ENCODE assay signal across 18 cellular contexts in genomic region chr11:3147257-3147619, GRCh38. TPM values are rescaled to one million over a fixed set of nuclear protein-coding genes. Genes with fewer than 3 reads are reported as not detected.
DNase-seq lines count a peak whose midpoint lies in the region; ATAC-seq lines count a peak whose summit lies in the region.
"Had no signal": no experiment of that assay in that cellular context is flagged by ENCODE, and none has a peak within 500 bp of the region (broad histone marks: within the 10 kb centered on the region; RNA-seq: fewer than 3 reads in every experiment).

No MANE protein-coding gene starts in this region.

- no peak overlapping the region for H2AK5ac ChIP-seq in trophoblast cell (ENCODE audit: low read length)

- no CpG with 5 or more reads among the region's 17 CpGs for WGBS in trophoblast cell (ENCODE audit: extremely low coverage, insufficient coverage, insufficient read length)

- no peak overlapping the region for H4K12ac ChIP-seq in trophoblast cell (ENCODE audit: low read depth, low read length)

- H3K4ac ChIP-seq in trophoblast cell (ENCODE audit: low read depth, low read length), result no peak overlapping the region

- H3K36me3 ChIP-seq in trophoblast cell (ENCODE audit: control insufficient read depth in 1 of 2, insufficient read depth in 2 of 2, low read length in 2 of 2), result peaks cover 18 to 23% of the 10 kb centered on the region in 2 experiments
- H3K36me3 ChIP-seq: breast epithelium had no signal

- H3K4me1 ChIP-seq in trophoblast cell (ENCODE audit: control insufficient read depth in 1 of 2, insufficient read depth in 2 of 2, low read length in 2 of 2), result peaks cover 17 to 20% of the 10 kb centered on the region in 2 experiments
- H3K4me1 ChIP-seq: A549, breast epithelium had no signal

- peaks cover 2% of the 10 kb centered on the region for H3K79me1 ChIP-seq in trophoblast cell (ENCODE audit: low read length)

- no peak overlapping the region for H2BK5ac ChIP-seq in trophoblast cell (ENCODE audit: low read depth, low read length, poor library complexity)

- no peak overlapping the region for H3K9ac ChIP-seq in trophoblast cell (ENCODE audit: low read length)

- H3K4me3 ChIP-seq in trophoblast cell (ENCODE audit: low read depth, low read length), result no peak overlapping the region
- H3K4me3 ChIP-seq: A549, testis had no signal

- peak overlapping the region; percentile 63 for H2AFZ ChIP-seq in trophoblast cell (ENCODE audit: insufficient read depth, low read length, poor library complexity)

- no peak overlapping the region for H2BK12ac ChIP-seq in trophoblast cell (ENCODE audit: low read length)

- intact Hi-C loops in Right ventricle myocardium superior (cut with DNase I), result no loop called here

- no peak overlapping the region for H3K23ac ChIP-seq in trophoblast cell (ENCODE audit: low read length)

- no peak overlapping the region for H3K27ac ChIP-seq in trophoblast cell (ENCODE audit: low read depth, low read length)
- H3K27ac ChIP-seq: A549, testis had no signal

- no peaks in the 10 kb centered on the region for H3K9me3 ChIP-seq in trophoblast cell (ENCODE audit: insufficient read depth, low read depth, low read length)
- H3K9me3 ChIP-seq: A549, breast epithelium, testis had no signal

- peak overlapping the region; percentile 34 for H3K14ac ChIP-seq in trophoblast cell (ENCODE audit: low read length)

- H3K79me2 ChIP-seq in trophoblast cell (ENCODE audit: control insufficient read depth, insufficient read depth, low read length, poor library complexity), result no peaks in the 10 kb centered on the region

- in situ Hi-C loops in ACHN (cut with HindIII; ENCODE audit: low pct_ligation_motif_present, low pct_unique_long_range_greater_than_20kb, low sequenced_read_pairs), result no loop called here

- peak overlapping the region; percentile 68 for H3K18ac ChIP-seq in trophoblast cell (ENCODE audit: low read length)

- DNase-seq in AG08395 (ENCODE audit: low spot score), result peak; percentile 67
- peak; percentile 85 for DNase-seq in RPMI7951 (ENCODE audit: low read depth)
- peak; percentile 83 for DNase-seq in Right ventricle myocardium superior
- no peak for DNase-seq in trophoblast cell
- DNase-seq in activated CD4-positive, CD25-positive, alpha-beta regulatory T cell treated with anti-CD3 and anti-CD28 coated beads, Interleukin-2, amount 50 U/mL, for 72 hours, result no peak
- no peak for DNase-seq in dedifferentiated amniotic fluid mesenchymal stem cell (ENCODE audit: extremely low spot score)
- DNase-seq in stimulated activated CD4-positive, alpha-beta T cell treated with anti-CD3 and anti-CD28 coated beads, Interleukin-15, amount 100 ng/mL, for 24 hours, result no peak
- DNase-seq in ACHN, result no peak
- DNase-seq: activated CD4-positive, alpha-beta T cell treated with anti-CD3 and anti-CD28 coated beads for 1 hour; activated CD8-positive, alpha-beta memory T cell treated with anti-CD3 and anti-CD28 coated beads, Interleukin-2, amount 50 U/mL, for 48 hours; activated naive CD4-positive, alpha-beta T cell treated with anti-CD3 and anti-CD28 coated beads, Interleukin-2, amount 50 U/mL, for 16 hours; Calu3; effector memory CD8-positive, alpha-beta T cell; foreskin melanocyte; NCI-H748 treated with DMSO at 0.1 percent for 48 hours; testis had no signal

- ATAC-seq in Right ventricle myocardium superior (ENCODE audit: poor library complexity), result peak; percentile 87
- ATAC-seq: effector memory CD8-positive, alpha-beta T cell had no signal

- H3K27me3 ChIP-seq in trophoblast cell (ENCODE audit: insufficient read depth, low read length), result no peaks in the 10 kb centered on the region
- H3K27me3 ChIP-seq: breast epithelium, testis had no signal

- H4K91ac ChIP-seq in trophoblast cell (ENCODE audit: low read depth, low read length), result no peak overlapping the region

- no peak overlapping the region for H2BK120ac ChIP-seq in trophoblast cell (ENCODE audit: insufficient read depth, low read length, poor library complexity)

- H4K8ac ChIP-seq in trophoblast cell (ENCODE audit: low read depth, low read length), result no peak overlapping the region

- no peak overlapping the region for H3K4me2 ChIP-seq in trophoblast cell (ENCODE audit: low read length)
- H3K4me2 ChIP-seq: A549 had no signal

RNA-seq across cellular contexts. Expression of gene OSBPL5, which starts 17.9 kb away (rescaled TPM):
- 21.1 and 25.2 TPM in 2 replicates for total RNA-seq in RPMI7951 (2014; rRNA removed; shearing (Covaris generic))
- total RNA-seq in Right ventricle myocardium superior, result 15.3 TPM
- 12.2 and 12.3 TPM in 2 replicates for polyA plus RNA-seq in trophoblast cell (2013)

Comparison
In these comparisons a context has a peak if more than half of its experiments do, and no peak if none do; other contexts are left out.
1. DNase-seq: peak in AG08395 (single experiment), RPMI7951 (single experiment) and Right ventricle myocardium superior (single experiment); none in trophoblast cell (0 of 2), activated CD4-positive, CD25-positive, alpha-beta regulatory T cell treated with anti-CD3 and anti-CD28 coated beads, Interleukin-2, amount 50 U/mL, for 72 hours (single experiment), dedifferentiated amniotic fluid mesenchymal stem cell (single experiment), stimulated activated CD4-positive, alpha-beta T cell treated with anti-CD3 and anti-CD28 coated beads, Interleukin-15, amount 100 ng/mL, for 24 hours (single experiment) and ACHN (single experiment).